27 cellular contexts compared by ENCODE assay signal in genomic region chr1:38622197-38622596, GRCh38.
"Had no signal": no experiment of that assay in that cellular context is flagged by ENCODE, and none has a peak within 500 bp of the region (broad histone marks: within the 10 kb centered on the region; RNA-seq: fewer than 3 reads in every experiment).

No MANE protein-coding gene starts in this region.

- H3K4me1 ChIP-seq: colonic mucosa, esophagus squamous epithelium, foreskin keratinocyte, gastrocnemius medialis had no signal

- ATAC-seq: effector memory CD8-positive, alpha-beta T cell; esophagus mucosa; foreskin keratinocyte; gastrocnemius medialis; heart left ventricle; heart right ventricle had no signal

- H3K27ac ChIP-seq: colonic mucosa, coronary artery, dorsolateral prefrontal cortex, epithelial cell of prostate, esophagus squamous epithelium, foreskin keratinocyte, gastrocnemius medialis, heart left ventricle, heart right ventricle had no signal

- H3K36me3 ChIP-seq: colonic mucosa, esophagus squamous epithelium, gastrocnemius medialis, heart left ventricle, heart right ventricle had no signal

- H3K27me3 ChIP-seq: colonic mucosa, esophagus squamous epithelium had no signal

- DNase-seq: colonic mucosa; cortex of kidney; dermis blood vessel endothelial cell; dorsolateral prefrontal cortex; effector CD4-positive, alpha-beta T cell; effector CD8-positive, alpha-beta T cell; effector memory CD4-positive, alpha-beta T cell; effector memory CD8-positive, alpha-beta T cell; endodermal cell; erythroblast; esophagus squamous epithelium; foreskin fibroblast; foreskin keratinocyte; foreskin melanocyte; gastrocnemius medialis; glutamatergic neuron; head of caudate nucleus; heart left ventricle; heart right ventricle had no signal

- H3K4me3 Mint-ChIP-seq: dendritic cell treated with granulocyte-macrophage colony-stimulating factor and Interleukin-4, amounts not matched to agents 40 ng/mL and 50 ng/mL, for 4 days; effector memory CD8-positive, alpha-beta T cell; endodermal cell had no signal

- FAIRE-seq: colon, endometrium, endothelial cell of umbilical vein, frontal cortex had no signal

- H3K9me3 ChIP-seq: colonic mucosa, esophagus squamous epithelium, gastrocnemius medialis, heart left ventricle, heart right ventricle had no signal

- H3K9me3 Mint-ChIP-seq: dendritic cell treated with granulocyte-macrophage colony-stimulating factor and Interleukin-4, amounts not matched to agents 40 ng/mL and 50 ng/mL, for 4 days; effector memory CD8-positive, alpha-beta T cell; endodermal cell had no signal

- H3K4me3 ChIP-seq: colonic mucosa, coronary artery, dorsolateral prefrontal cortex, esophagus squamous epithelium, gastrocnemius medialis, heart left ventricle, heart right ventricle had no signal
